ENCODE assay signal across 15 cellular contexts in genomic region chr2:98534761-98535160, GRCh38.
DNase-seq lines count a peak whose midpoint lies in the region; ATAC-seq and TF ChIP-seq lines count a peak whose summit lies in the region.
"Had no signal": no experiment of that assay in that cellular context is flagged by ENCODE, and none has a peak within 500 bp of the region (broad histone marks: within the 10 kb centered on the region; RNA-seq: fewer than 3 reads in every experiment).

No MANE protein-coding gene starts in this region.

- no peaks in the 10 kb centered on the region for H3K9me3 ChIP-seq in CD8-positive, alpha-beta T cell (ENCODE audit: low read length)
- H3K9me3 ChIP-seq: A549; BLaER1 treated with 17β-estradiol and CSF1 and Interleukin-3, amounts not matched to agents 10 nM and 100 nM had no signal

- peak overlapping the region; percentile 67 for H3K27ac Mint-ChIP-seq in activated T-cell treated with anti-CD3 and anti-CD28 coated beads, Interleukin-2, amount 50 U/mL, for 24 hours
- no peak overlapping the region for H3K27ac Mint-ChIP-seq in activated T-cell treated with anti-CD3 and anti-CD28 coated beads, Interleukin-2, amount 50 U/mL, for 72 hours
- H3K27ac Mint-ChIP-seq in CD8-positive, alpha-beta T cell = peak overlapping the region; percentile 69
- peak overlapping the region; percentile 37 for H3K27ac Mint-ChIP-seq in activated T-helper 1 cell treated with anti-CD3 and anti-CD28 coated beads, Interleukin-12 subunit alpha, Interleukin-12 subunit beta, Interleukin-2, Interleukin-4 antibody, amounts not matched to agents 30 ng/mL and 10 ng/mL and 1 ng/mL, durations not matched to agents 14 hours and 24 hours and 36 hours
- H3K27ac Mint-ChIP-seq in naive thymus-derived CD8-positive, alpha-beta T cell = peak overlapping the region; percentile 4 to 87 (median 67)

- no peaks in the 10 kb centered on the region for H3K27me3 ChIP-seq in CD8-positive, alpha-beta T cell (ENCODE audit: insufficient read depth, low read length)
- H3K27me3 ChIP-seq: BLaER1 treated with 17β-estradiol and CSF1 and Interleukin-3, amounts not matched to agents 10 nM and 100 nM had no signal

- no peak for DNase-seq in activated T-cell treated with anti-CD3 and anti-CD28 coated beads, Interleukin-2, amount 50 U/mL, for 24 hours
- no peak for DNase-seq in activated T-cell treated with anti-CD3 and anti-CD28 coated beads, Interleukin-2, amount 50 U/mL, for 72 hours
- DNase-seq in CD8-positive, alpha-beta T cell = no peak
- DNase-seq in activated T-helper 1 cell treated with anti-CD3 and anti-CD28 coated beads, Interleukin-12 subunit alpha, Interleukin-12 subunit beta, Interleukin-2, Interleukin-4 antibody, amounts not matched to agents 30 ng/mL and 10 ng/mL and 1 ng/mL, durations not matched to agents 14 hours and 24 hours and 36 hours (ENCODE audit: low spot score) = no peak
- no peak for DNase-seq in naive thymus-derived CD8-positive, alpha-beta T cell
- no peak for DNase-seq in HPDE6-E6E7 (ENCODE audit: extremely low spot score)
- no peak for DNase-seq in EL
- DNase-seq: NCI-H1105, NCI-H1694, NCI-H2227 treated with DMSO at 0.1 percent for 48 hours, NCI-H524 treated with DMSO at 0.1 percent for 48 hours, Right ventricle myocardium superior had no signal

- no peak for TF ChIP-seq CTCF in CD8-positive, alpha-beta T cell (IDR thresholded peaks at IDR 0.05)

- H3K4me3 ChIP-seq in CD8-positive, alpha-beta T cell (ENCODE audit: low read depth, low read length) = no peak overlapping the region
- H3K4me3 ChIP-seq: A549; BLaER1 treated with 17β-estradiol and CSF1 and Interleukin-3, amounts not matched to agents 10 nM and 100 nM had no signal

- no peaks in the 10 kb centered on the region for H3K27me3 Mint-ChIP-seq in activated T-cell treated with anti-CD3 and anti-CD28 coated beads, Interleukin-2, amount 50 U/mL, for 24 hours
- no peaks in the 10 kb centered on the region for H3K27me3 Mint-ChIP-seq in activated T-cell treated with anti-CD3 and anti-CD28 coated beads, Interleukin-2, amount 50 U/mL, for 72 hours (ENCODE audit: low read depth)
- no peaks in the 10 kb centered on the region for H3K27me3 Mint-ChIP-seq in CD8-positive, alpha-beta T cell (ENCODE audit: low read depth)
- H3K27me3 Mint-ChIP-seq in activated T-helper 1 cell treated with anti-CD3 and anti-CD28 coated beads, Interleukin-12 subunit alpha, Interleukin-12 subunit beta, Interleukin-2, Interleukin-4 antibody, amounts not matched to agents 30 ng/mL and 10 ng/mL and 1 ng/mL, durations not matched to agents 14 hours and 24 hours and 36 hours (ENCODE audit: insufficient read depth) = no peaks in the 10 kb centered on the region
- H3K27me3 Mint-ChIP-seq in naive thymus-derived CD8-positive, alpha-beta T cell = no peaks in the 10 kb centered on the region

- H3K36me3 ChIP-seq in CD8-positive, alpha-beta T cell (ENCODE audit: insufficient read depth, low read length) = peaks cover 63% of the 10 kb centered on the region

- CTCF ChIA-PET in CD8-positive, alpha-beta T cell (lab: Charles Lee) = interaction anchor here (1.0 kb wide), 1 partner anchor 122 kb away, joined by 3 read pairs; no protein-coding TSS in a partner anchor

- H3K4me3 Mint-ChIP-seq in activated T-cell treated with anti-CD3 and anti-CD28 coated beads, Interleukin-2, amount 50 U/mL, for 24 hours = no peak overlapping the region
- H3K4me3 Mint-ChIP-seq in activated T-cell treated with anti-CD3 and anti-CD28 coated beads, Interleukin-2, amount 50 U/mL, for 72 hours = no peak overlapping the region
- H3K4me3 Mint-ChIP-seq in CD8-positive, alpha-beta T cell = no peak overlapping the region
- no peak overlapping the region for H3K4me3 Mint-ChIP-seq in activated T-helper 1 cell treated with anti-CD3 and anti-CD28 coated beads, Interleukin-12 subunit alpha, Interleukin-12 subunit beta, Interleukin-2, Interleukin-4 antibody, amounts not matched to agents 30 ng/mL and 10 ng/mL and 1 ng/mL, durations not matched to agents 14 hours and 24 hours and 36 hours
- no peak overlapping the region for H3K4me3 Mint-ChIP-seq in naive thymus-derived CD8-positive, alpha-beta T cell

- no peak for ATAC-seq in activated T-cell treated with anti-CD3 and anti-CD28 coated beads, Interleukin-2, amount 50 U/mL, for 72 hours (replicated peaks in 1 of 2)
- ATAC-seq in CD8-positive, alpha-beta T cell = no peak
- no peak for ATAC-seq in naive thymus-derived CD8-positive, alpha-beta T cell
- no peak for ATAC-seq in GM18909 (IDR thresholded peaks at IDR 0.05; ENCODE audit: poor library complexity, unreplicated experiment)
- ATAC-seq: A549 had no signal

- H3K27ac ChIP-seq in CD8-positive, alpha-beta T cell (ENCODE audit: low read depth, low read length) = no peak overlapping the region
- H3K27ac ChIP-seq: A549; BLaER1 treated with 17β-estradiol and CSF1 and Interleukin-3, amounts not matched to agents 10 nM and 100 nM had no signal

- intact Hi-C loops in CD8-positive, alpha-beta T cell (cut with DNase I, micrococcal nuclease) = no loop called here
- intact Hi-C loops in activated T-helper 1 cell treated with anti-CD3 and anti-CD28 coated beads, Interleukin-12 subunit alpha, Interleukin-12 subunit beta, Interleukin-2, Interleukin-4 antibody, amounts not matched to agents 30 ng/mL and 10 ng/mL and 1 ng/mL, durations not matched to agents 14 hours and 24 hours and 36 hours (cut with micrococcal nuclease) = no loop called here

- POLR2A ChIA-PET in CD8-positive, alpha-beta T cell (lab: Charles Lee) = no interaction called here
- POLR2A ChIA-PET in naive thymus-derived CD8-positive, alpha-beta T cell (lab: Charles Lee) = no interaction called here

- peaks cover 2% of the 10 kb centered on the region for H3K4me1 Mint-ChIP-seq in activated T-cell treated with anti-CD3 and anti-CD28 coated beads, Interleukin-2, amount 50 U/mL, for 24 hours (ENCODE audit: low read depth)
- peaks cover 20% of the 10 kb centered on the region for H3K4me1 Mint-ChIP-seq in activated T-cell treated with anti-CD3 and anti-CD28 coated beads, Interleukin-2, amount 50 U/mL, for 72 hours (ENCODE audit: low read depth)
- peaks cover 2% of the 10 kb centered on the region for H3K4me1 Mint-ChIP-seq in CD8-positive, alpha-beta T cell (ENCODE audit: low read depth)
- peaks cover 5% of the 10 kb centered on the region for H3K4me1 Mint-ChIP-seq in activated T-helper 1 cell treated with anti-CD3 and anti-CD28 coated beads, Interleukin-12 subunit alpha, Interleukin-12 subunit beta, Interleukin-2, Interleukin-4 antibody, amounts not matched to agents 30 ng/mL and 10 ng/mL and 1 ng/mL, durations not matched to agents 14 hours and 24 hours and 36 hours (ENCODE audit: low read depth)
- H3K4me1 Mint-ChIP-seq in naive thymus-derived CD8-positive, alpha-beta T cell = peaks cover 0 to 21% (median 12%) of the 10 kb centered on the region in 4 donors

- H3K36me3 Mint-ChIP-seq in activated T-cell treated with anti-CD3 and anti-CD28 coated beads, Interleukin-2, amount 50 U/mL, for 24 hours (ENCODE audit: low read depth) = peaks cover 67% of the 10 kb centered on the region
- peaks cover 1 to 2% of the 10 kb centered on the region in 2 donors for H3K36me3 Mint-ChIP-seq in activated T-cell treated with anti-CD3 and anti-CD28 coated beads, Interleukin-2, amount 50 U/mL, for 72 hours (ENCODE audit: insufficient read depth in 2 of 2)
- H3K36me3 Mint-ChIP-seq in CD8-positive, alpha-beta T cell = peaks cover 89% of the 10 kb centered on the region
- H3K36me3 Mint-ChIP-seq in activated T-helper 1 cell treated with anti-CD3 and anti-CD28 coated beads, Interleukin-12 subunit alpha, Interleukin-12 subunit beta, Interleukin-2, Interleukin-4 antibody, amounts not matched to agents 30 ng/mL and 10 ng/mL and 1 ng/mL, durations not matched to agents 14 hours and 24 hours and 36 hours (ENCODE audit: low read depth) = peaks cover 38% of the 10 kb centered on the region
- H3K36me3 Mint-ChIP-seq in naive thymus-derived CD8-positive, alpha-beta T cell = peaks cover 5 to 92% (median 14%) of the 10 kb centered on the region in 3 donors

- no peaks in the 10 kb centered on the region for H3K4me1 ChIP-seq in CD8-positive, alpha-beta T cell (ENCODE audit: insufficient read depth, low read length)
- H3K4me1 ChIP-seq: A549 had no signal

- H3K9me3 Mint-ChIP-seq in activated T-cell treated with anti-CD3 and anti-CD28 coated beads, Interleukin-2, amount 50 U/mL, for 24 hours = no peaks in the 10 kb centered on the region
- no peaks in the 10 kb centered on the region for H3K9me3 Mint-ChIP-seq in activated T-cell treated with anti-CD3 and anti-CD28 coated beads, Interleukin-2, amount 50 U/mL, for 72 hours
- no peaks in the 10 kb centered on the region for H3K9me3 Mint-ChIP-seq in CD8-positive, alpha-beta T cell
- no peaks in the 10 kb centered on the region for H3K9me3 Mint-ChIP-seq in activated T-helper 1 cell treated with anti-CD3 and anti-CD28 coated beads, Interleukin-12 subunit alpha, Interleukin-12 subunit beta, Interleukin-2, Interleukin-4 antibody, amounts not matched to agents 30 ng/mL and 10 ng/mL and 1 ng/mL, durations not matched to agents 14 hours and 24 hours and 36 hours
- no peaks in the 10 kb centered on the region for H3K9me3 Mint-ChIP-seq in naive thymus-derived CD8-positive, alpha-beta T cell
